Comparison of ENCODE assay signal across 8 cellular contexts in genomic region chr19:6238643-6239281, GRCh38. TPM values are rescaled to one million over a fixed set of nuclear protein-coding genes. Genes with fewer than 3 reads are reported as not detected.
DNase-seq lines count a peak whose midpoint lies in the region; ATAC-seq, FAIRE-seq and TF ChIP-seq lines count a peak whose summit lies in the region.

No MANE protein-coding gene starts in this region.

- no peak overlapping the region for H3K4me2 ChIP-seq in mesenchymal stem cell (ENCODE audit: low read length, poor library complexity, severe bottlenecking)

- ATAC-seq in Right ventricle myocardium inferior (peak; percentile 70), HG03045 (IDR thresholded peaks at IDR 0.05; ENCODE audit: unreplicated experiment) (no peak)

- DNase-seq in Right ventricle myocardium inferior (ENCODE audit: missing footprints) = peak; percentile 71
- no peak for DNase-seq in cardiac septum (ENCODE audit: low spot score)
- peak; percentile 39 for DNase-seq in bronchial epithelial cell (ENCODE audit: low read depth)
- DNase-seq in mesenchymal stem cell = no peak
- DNase-seq in vagina (ENCODE audit: extremely low spot score in 2 of 2) = no peak
- DNase-seq in brain microvascular endothelial cell = no peak
- DNase-seq in NOMO-1 treated with DMSO at 0.1 percent for 48 hours (lab: John Stamatoyannopoulos, UW; ENCODE audit: unreplicated experiment) = no peak

- H3K27me3 ChIP-seq in bronchial epithelial cell (ENCODE audit: control insufficient read depth, insufficient read depth, low read length) (no peaks in the 10 kb centered on the region), mesenchymal stem cell (ENCODE audit: control insufficient read depth in 1 of 2, insufficient read depth in 1 of 2, low read length in 2 of 2) (no peaks in the 10 kb centered on the region), vagina (no peaks in the 10 kb centered on the region), brain microvascular endothelial cell (replicated peaks) (no peaks in the 10 kb centered on the region)

- intact Hi-C loops in Right ventricle myocardium inferior (cut with DNase I) (no loop called here), cardiac septum (cut with DNase I) (no loop called here), vagina (cut with DNase I) (no loop called here)

- no peak overlapping the region for H2BK15ac ChIP-seq in mesenchymal stem cell (ENCODE audit: low read depth, poor library complexity, severe bottlenecking)

- H3K14ac ChIP-seq in mesenchymal stem cell (ENCODE audit: low read length in 2 of 2) = peak overlapping the region in 1 of 2 experiments; percentile 21

- peaks cover 60% of the 10 kb centered on the region for H3K79me1 ChIP-seq in mesenchymal stem cell (replicated peaks; ENCODE audit: low read length, poor library complexity, severe bottlenecking)

- H3K4me1 ChIP-seq in mesenchymal stem cell (ENCODE audit: control insufficient read depth, insufficient read depth, low read depth, low read length) (peaks cover 49% of the 10 kb centered on the region), vagina (peaks cover 99% of the 10 kb centered on the region)

- H3K9ac ChIP-seq in mesenchymal stem cell (ENCODE audit: low read length) = peak overlapping the region; percentile 73

- no peak overlapping the region for H3K23ac ChIP-seq in mesenchymal stem cell (ENCODE audit: low read length in 2 of 2)

- H3K4me3 ChIP-seq in bronchial epithelial cell (ENCODE audit: low read depth, low read length) (no peak overlapping the region), mesenchymal stem cell (ENCODE audit: insufficient read depth in 1 of 2, low read depth in 1 of 2, low read length in 2 of 2) (peak overlapping the region in 1 of 2 experiments; percentile 25), vagina (peak overlapping the region; percentile 14 to 15), brain microvascular endothelial cell (ENCODE audit: low read depth, low read length) (no peak overlapping the region)

- no peaks in the 10 kb centered on the region for H3K9me3 ChIP-seq in mesenchymal stem cell (ENCODE audit: control insufficient read depth, low read length)
- H3K9me3 ChIP-seq in vagina = no peaks in the 10 kb centered on the region

- no peak for TF ChIP-seq CTCF in bronchial epithelial cell (IDR thresholded peaks at IDR 0.05; ENCODE audit: insufficient read depth, low read length, severe bottlenecking)
- peak in 1 of 3 experiments; percentile 9 for TF ChIP-seq CTCF in vagina (IDR thresholded peaks at IDR 0.05)
- TF ChIP-seq CTCF in brain microvascular endothelial cell (IDR thresholded peaks at IDR 0.05; ENCODE audit: low read depth, low read length, missing control alignments) = no peak

- H2BK5ac ChIP-seq in mesenchymal stem cell (ENCODE audit: low read depth, low read length, poor library complexity, severe bottlenecking) = no peak overlapping the region

- in situ Hi-C loops in brain microvascular endothelial cell (cut with HindIII; ENCODE audit: low pct_ligation_motif_present, low sequenced_read_pairs) = loop anchor here (5.0 kb wide), 1 partner anchor 39 kb away; the partner anchor contains the start of gene MLLT1

- no peak overlapping the region for H2AFZ ChIP-seq in mesenchymal stem cell (ENCODE audit: low read depth, low read length)

- peak; percentile 82 for FAIRE-seq in bronchial epithelial cell (lab: Jason Lieb, UNC)

- no peak for TF ChIP-seq POLR2A in vagina (IDR thresholded peaks at IDR 0.05)

- no peak overlapping the region for H2BK120ac ChIP-seq in mesenchymal stem cell (ENCODE audit: low read depth, low read length)

- H3K27ac ChIP-seq in mesenchymal stem cell (ENCODE audit: low read length, poor library complexity, severe bottlenecking) (no peak overlapping the region), vagina (peak overlapping the region; percentile 67), brain microvascular endothelial cell (no peak overlapping the region)

- H3K36me3 ChIP-seq in bronchial epithelial cell (ENCODE audit: control insufficient read depth, insufficient read depth, low read length) (peaks cover 2% of the 10 kb centered on the region), mesenchymal stem cell (ENCODE audit: control insufficient read depth in 1 of 2, insufficient read depth in 2 of 2, low read depth in 1 of 2, low read length in 2 of 2) (peaks cover 0 to 50% of the 10 kb centered on the region in 2 experiments), vagina (no peaks in the 10 kb centered on the region), brain microvascular endothelial cell (replicated peaks) (no peaks in the 10 kb centered on the region)

- no peak overlapping the region for H2BK12ac ChIP-seq in mesenchymal stem cell (ENCODE audit: low read length in 2 of 2)

- no peak overlapping the region for H2AK5ac ChIP-seq in mesenchymal stem cell (ENCODE audit: low read length, severe bottlenecking)

- H4K8ac ChIP-seq in mesenchymal stem cell (ENCODE audit: low read length) = no peak overlapping the region

- peak overlapping the region in 1 of 2 experiments; percentile 42 for H3K18ac ChIP-seq in mesenchymal stem cell (ENCODE audit: low read depth in 1 of 2, low read length in 2 of 2)

- no peak overlapping the region for H3K4ac ChIP-seq in mesenchymal stem cell (ENCODE audit: low read depth in 1 of 2, low read length in 2 of 2)

- 98% methylated on average over 24 of the region's 24 CpGs for WGBS in mesenchymal stem cell

- H4K91ac ChIP-seq in mesenchymal stem cell (ENCODE audit: low read length) = peak overlapping the region; percentile 12

RNA-seq across cellular contexts. Expression of gene MLLT1, which starts 41.0 kb away (rescaled TPM):
- total RNA-seq in Right ventricle myocardium inferior = 40.1 TPM
- total RNA-seq in cardiac septum = 30.6 TPM
- 2.6 and 2.9 TPM in 2 replicates for total RNA-seq in bronchial epithelial cell
- 49.5 TPM for polyA plus RNA-seq in mesenchymal stem cell (2013, experiment 1 of 2)
- 48.1 TPM for polyA plus RNA-seq in mesenchymal stem cell (2013, experiment 2 of 2)
- total RNA-seq in vagina = 25.5 TPM

Comparison
In these comparisons a context has a peak if more than half of its experiments do, and no peak if none do; other contexts are left out.
1. DNase-seq: peak in Right ventricle myocardium inferior (single experiment) and bronchial epithelial cell (single experiment); none in cardiac septum (single experiment), mesenchymal stem cell (single experiment), vagina (0 of 2), brain microvascular endothelial cell (single experiment) and NOMO-1 treated with DMSO at 0.1 percent for 48 hours (single experiment).
2. H3K4me3 ChIP-seq: peak in vagina (2 of 2); none in bronchial epithelial cell (single experiment) and brain microvascular endothelial cell (single experiment).